ENCODE assay signal across 13 cellular contexts in the genomic region with DNA sequence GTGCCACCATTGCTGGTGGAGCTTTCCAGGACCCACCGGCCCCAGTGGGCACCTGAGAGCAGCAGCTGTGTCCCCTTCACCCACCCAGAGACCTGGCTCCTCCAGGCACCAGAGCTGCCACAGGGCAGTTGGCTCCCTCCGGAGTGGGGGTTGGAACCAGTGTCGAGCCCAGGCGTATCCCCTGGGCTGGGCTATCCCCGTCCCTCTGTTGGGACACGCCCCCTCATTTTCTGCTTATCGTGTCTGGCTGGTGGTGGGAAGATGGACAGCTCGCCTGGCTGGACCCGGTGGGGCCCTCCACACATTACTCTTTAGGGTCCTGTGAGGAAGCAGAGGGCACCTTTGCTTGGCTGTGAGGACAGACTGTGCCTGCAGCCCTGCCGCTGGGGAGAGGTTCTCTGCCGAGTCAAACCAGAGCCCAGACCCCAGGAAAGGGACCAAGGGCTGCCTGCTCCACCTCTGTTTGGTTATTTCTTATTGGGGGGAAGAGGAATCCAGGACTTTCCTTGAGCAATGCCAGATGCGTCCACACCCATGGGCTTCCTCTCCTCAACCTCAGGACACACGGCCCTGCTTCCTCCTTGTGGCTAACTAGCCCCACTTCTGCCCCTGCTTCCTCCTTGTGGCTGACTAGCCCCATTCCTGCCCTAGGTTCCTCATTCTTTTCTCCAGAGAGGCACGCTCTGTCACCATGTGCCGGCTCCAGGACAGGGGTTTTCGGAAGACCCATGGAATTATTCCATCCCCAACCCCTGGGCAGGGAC. TPM values are rescaled to one million over a fixed set of nuclear protein-coding genes. Genes with fewer than 3 reads are reported as not detected.
DNase-seq lines count a peak whose midpoint lies in the region; ATAC-seq, FAIRE-seq and TF ChIP-seq lines count a peak whose summit lies in the region.
"Had no signal": no experiment of that assay in that cellular context is flagged by ENCODE, and none has a peak within 500 bp of the region (broad histone marks: within the 10 kb centered on the region; RNA-seq: fewer than 3 reads in every experiment).

No MANE protein-coding gene starts in this region.

- H3K4me2 ChIP-seq in OCI-LY7 (ENCODE audit: low read length), result peak overlapping the region; percentile 72

- POLR2A ChIA-PET in OCI-LY7 (lab: Charles Lee), result interaction anchor here (0.7 to 0.8 kb wide), 2 partner anchors 10 to 29 kb away, joined by 3 read pairs; no protein-coding TSS in a partner anchor

- H3K9me2 ChIP-seq in OCI-LY7 (ENCODE audit: insufficient read depth, low read length), result no peaks in the 10 kb centered on the region

- TF ChIP-seq CTCF in GM12865 (IDR thresholded peaks at IDR 0.05; ENCODE audit: insufficient read depth, low read depth, low read length, missing control alignments) (no peak), OCI-LY7 (conservative IDR thresholded peaks at IDR 0.05; ENCODE audit: low read length) (no peak)

- CTCF ChIA-PET in OCI-LY7 (lab: Charles Lee; ENCODE audit: unreplicated experiment), result no interaction called here

- no peaks in the 10 kb centered on the region for H4K20me1 ChIP-seq in OCI-LY7 (ENCODE audit: insufficient read depth, low read length)

- no TSS peak for BruUV-seq in OCI-LY7 (replicated peaks; lab: Mats Ljungman, UMichigan)

- no peak for FAIRE-seq in HTR-8/SVneo (lab: Jason Lieb, UNC)

- intact Hi-C loops in OCI-LY7 (cut with micrococcal nuclease; ENCODE audit: unreplicated experiment) (no loop called here), Right ventricle myocardium inferior (cut with DNase I) (no loop called here), posterior vena cava (cut with DNase I) (no loop called here)

- no peaks in the 10 kb centered on the region for H3K9me3 ChIP-seq in OCI-LY7 (ENCODE audit: low read length)

- DNase-seq in GM12865 (ENCODE audit: low read depth), result peak; percentile 39
- DNase-seq in OCI-LY7 (ENCODE audit: low spot score), result peak; percentile 68
- peak; percentile 88 for DNase-seq in Right ventricle myocardium inferior (ENCODE audit: missing footprints)
- DNase-seq in posterior vena cava (ENCODE audit: low spot score), result peak; percentile 86
- no peak for DNase-seq in HTR-8/SVneo (ENCODE audit: insufficient read length, low spot score)
- DNase-seq in occipital lobe (lab: John Stamatoyannopoulos, UW), result no peak
- DNase-seq in kidney glomerular epithelial cell (lab: John Stamatoyannopoulos, UW), result no peak
- DNase-seq in AG08396 (ENCODE audit: low spot score), result no peak
- DNase-seq: activated CD8-positive, alpha-beta memory T cell treated with anti-CD3 and anti-CD28 coated beads for 24 hours; effector CD4-positive, alpha-beta T cell; mesenchymal stem cell; NCI-H524; retina had no signal

- peaks cover 10% of the 10 kb centered on the region for H3K79me2 ChIP-seq in OCI-LY7 (ENCODE audit: insufficient read depth, low read depth, low read length)

- peak; percentile 78 for ATAC-seq in Right ventricle myocardium inferior

- H3K4me3 ChIP-seq in GM12865 (ENCODE audit: low read depth, low read length), result no peak overlapping the region
- peak overlapping the region; percentile 31 for H3K4me3 ChIP-seq in OCI-LY7 (ENCODE audit: low read depth, low read length, poor library complexity, severe bottlenecking)

- H3K36me3 ChIP-seq in OCI-LY7 (ENCODE audit: insufficient read depth, low read length), result no peaks in the 10 kb centered on the region

- no peak overlapping the region for H2AFZ ChIP-seq in OCI-LY7 (ENCODE audit: low read length)

- H3K4me1 ChIP-seq in OCI-LY7 (ENCODE audit: insufficient read depth, low read length, poor library complexity, severe bottlenecking), result peaks cover 58% of the 10 kb centered on the region

- peak overlapping the region; percentile 97 for H3K27ac ChIP-seq in OCI-LY7 (ENCODE audit: low read depth, low read length, poor library complexity, severe bottlenecking)

RNA-seq across cellular contexts. Expression of a gene that starts 11.3 kb away (rescaled TPM):
- total RNA-seq in OCI-LY7 (2014; rRNA removed; shearing (Covaris generic)), result 0.19 TPM in 1 of 2 replicates, not detected in the other
- total RNA-seq in OCI-LY7 (2022) (0.30 and 0.42 TPM in 2 replicates), Right ventricle myocardium inferior (5.7 TPM), posterior vena cava (10 to 100 TPM in 1 of 2 donors, 1 to 10 TPM in 1; 7.1 to 16.5 TPM), occipital lobe (1.1 TPM)

RNA-seq across cellular contexts. Expression of a gene that starts 48.4 kb away (rescaled TPM):
- total RNA-seq in OCI-LY7 (2014; rRNA removed; shearing (Covaris generic)), result not detected in 2 replicates
- total RNA-seq in OCI-LY7 (2022), result not detected in 2 replicates
- not detected for total RNA-seq in Right ventricle myocardium inferior
- total RNA-seq in posterior vena cava, result not detected
- total RNA-seq in occipital lobe, result not detected

Comparison
In these comparisons a context has a peak if more than half of its experiments do, and no peak if none do; other contexts are left out.
1. DNase-seq: peak in GM12865 (single experiment), OCI-LY7 (single experiment), Right ventricle myocardium inferior (single experiment) and posterior vena cava (single experiment); none in HTR-8/SVneo (single experiment), occipital lobe (single experiment), kidney glomerular epithelial cell (single experiment) and AG08396 (single experiment).